In the genomic region with DNA sequence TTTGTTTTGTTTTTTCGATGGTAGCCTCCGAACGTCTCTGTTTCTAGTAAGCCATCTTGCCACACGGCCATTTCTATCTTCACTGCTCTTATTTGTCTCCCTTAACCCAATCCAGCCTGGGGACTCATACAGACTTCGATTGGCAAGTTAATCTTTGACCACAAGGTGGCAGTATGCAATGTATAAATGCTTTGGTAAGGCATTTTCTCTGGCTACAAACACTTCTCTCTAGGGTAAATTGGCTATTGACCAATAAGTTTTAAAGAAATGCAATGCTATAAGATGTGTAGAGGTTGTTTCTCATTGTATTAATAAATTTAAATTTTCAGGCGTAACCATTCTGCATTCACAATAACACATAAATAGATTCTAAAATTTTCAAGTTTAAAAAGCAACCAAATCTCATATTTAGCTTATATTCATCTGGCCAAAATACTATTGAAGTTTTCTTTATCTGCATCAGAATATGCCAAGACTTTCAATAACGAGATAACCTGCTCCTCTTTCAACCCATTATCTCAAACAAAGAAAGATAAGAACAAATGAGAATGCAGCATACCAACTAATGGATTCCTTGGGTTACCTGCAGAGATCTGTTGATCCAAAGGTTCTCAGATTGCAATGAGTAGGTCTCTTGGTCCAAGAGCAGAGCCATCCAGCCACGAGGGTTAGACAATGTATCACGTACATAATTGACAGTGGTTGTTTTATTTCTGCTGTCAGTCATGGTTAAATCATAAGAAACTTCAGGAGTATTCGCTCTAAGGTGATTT, we compare ENCODE assay signal across 8 cellular contexts.
DNase-seq lines count a peak whose midpoint lies in the region; ATAC-seq and TF ChIP-seq lines count a peak whose summit lies in the region.

No MANE protein-coding gene starts in this region.

- DNase-seq in AG09309 (ENCODE audit: low read depth) = peak; percentile 10
- DNase-seq in GM04504 (ENCODE audit: low read depth) = peak; percentile 11
- DNase-seq in NCI-H2171 (lab: John Stamatoyannopoulos, UW) = peak; percentile 17
- peak; percentile 3 for DNase-seq in activated T-helper 1 cell treated with anti-CD3 and anti-CD28 coated beads, Interleukin-12 subunit alpha, Interleukin-12 subunit beta, Interleukin-2, Interleukin-4 antibody, amounts not matched to agents 30 ng/mL and 10 ng/mL and 1 ng/mL, durations not matched to agents 14 hours and 24 hours and 36 hours (ENCODE audit: low spot score)
- DNase-seq in tibial artery = no peak
- no peak for DNase-seq in activated T-cell treated with anti-CD3 and anti-CD28 coated beads, Interleukin-2, amount 50 U/mL, for 1 hour

- ATAC-seq in HG02759 (IDR thresholded peaks at IDR 0.05; ENCODE audit: unreplicated experiment) = peak; percentile 80

- H3K27me3 ChIP-seq in iPS-15b (ENCODE audit: control insufficient read depth, insufficient read depth, low read length) (no peaks in the 10 kb centered on the region), tibial artery (peaks cover 0 to 8% of the 10 kb centered on the region in 2 donors)

- H3K4me3 ChIP-seq in AG09309 (ENCODE audit: control insufficient read depth, low read depth, low read length) = no peak overlapping the region
- peak overlapping the region; percentile 30 for H3K4me3 ChIP-seq in iPS-15b (ENCODE audit: low read depth, low read length)
- H3K4me3 ChIP-seq in tibial artery = no peak overlapping the region

- H3K9ac ChIP-seq in iPS-15b (ENCODE audit: low read depth, low read length) = peak overlapping the region; percentile 20

- H3K4me1 Mint-ChIP-seq in activated T-helper 1 cell treated with anti-CD3 and anti-CD28 coated beads, Interleukin-12 subunit alpha, Interleukin-12 subunit beta, Interleukin-2, Interleukin-4 antibody, amounts not matched to agents 30 ng/mL and 10 ng/mL and 1 ng/mL, durations not matched to agents 14 hours and 24 hours and 36 hours (ENCODE audit: low read depth) = no peaks in the 10 kb centered on the region

- no peaks in the 10 kb centered on the region for H3K27me3 Mint-ChIP-seq in activated T-helper 1 cell treated with anti-CD3 and anti-CD28 coated beads, Interleukin-12 subunit alpha, Interleukin-12 subunit beta, Interleukin-2, Interleukin-4 antibody, amounts not matched to agents 30 ng/mL and 10 ng/mL and 1 ng/mL, durations not matched to agents 14 hours and 24 hours and 36 hours (ENCODE audit: insufficient read depth)

- H3K4me1 ChIP-seq in iPS-15b (ENCODE audit: control insufficient read depth, insufficient read depth, low read length) (no peaks in the 10 kb centered on the region), tibial artery (peaks cover 0 to 5% (median 0%) of the 10 kb centered on the region in 4 donors)

- no peaks in the 10 kb centered on the region for H3K36me3 Mint-ChIP-seq in activated T-helper 1 cell treated with anti-CD3 and anti-CD28 coated beads, Interleukin-12 subunit alpha, Interleukin-12 subunit beta, Interleukin-2, Interleukin-4 antibody, amounts not matched to agents 30 ng/mL and 10 ng/mL and 1 ng/mL, durations not matched to agents 14 hours and 24 hours and 36 hours (ENCODE audit: low read depth)

- H3K9me3 Mint-ChIP-seq in activated T-helper 1 cell treated with anti-CD3 and anti-CD28 coated beads, Interleukin-12 subunit alpha, Interleukin-12 subunit beta, Interleukin-2, Interleukin-4 antibody, amounts not matched to agents 30 ng/mL and 10 ng/mL and 1 ng/mL, durations not matched to agents 14 hours and 24 hours and 36 hours = no peaks in the 10 kb centered on the region

- H3K27ac Mint-ChIP-seq in activated T-helper 1 cell treated with anti-CD3 and anti-CD28 coated beads, Interleukin-12 subunit alpha, Interleukin-12 subunit beta, Interleukin-2, Interleukin-4 antibody, amounts not matched to agents 30 ng/mL and 10 ng/mL and 1 ng/mL, durations not matched to agents 14 hours and 24 hours and 36 hours = no peak overlapping the region

- TF ChIP-seq CTCF in AG09309 (IDR thresholded peaks at IDR 0.05; ENCODE audit: control insufficient read depth, insufficient read depth, low read depth, low read length, missing control alignments) (peak; percentile 61), tibial artery (IDR thresholded peaks at IDR 0.05) (peak; percentile 45 to 48)

- no peak overlapping the region for H3K4me3 Mint-ChIP-seq in activated T-helper 1 cell treated with anti-CD3 and anti-CD28 coated beads, Interleukin-12 subunit alpha, Interleukin-12 subunit beta, Interleukin-2, Interleukin-4 antibody, amounts not matched to agents 30 ng/mL and 10 ng/mL and 1 ng/mL, durations not matched to agents 14 hours and 24 hours and 36 hours

- H3K36me3 ChIP-seq in iPS-15b (ENCODE audit: control insufficient read depth, insufficient read depth, low read length) (no peaks in the 10 kb centered on the region), tibial artery (no peaks in the 10 kb centered on the region)

- no peak overlapping the region for H3K27ac ChIP-seq in tibial artery

- intact Hi-C loops in activated T-helper 1 cell treated with anti-CD3 and anti-CD28 coated beads, Interleukin-12 subunit alpha, Interleukin-12 subunit beta, Interleukin-2, Interleukin-4 antibody, amounts not matched to agents 30 ng/mL and 10 ng/mL and 1 ng/mL, durations not matched to agents 14 hours and 24 hours and 36 hours (cut with micrococcal nuclease) = loop anchor here (1.0 kb wide), 3 partner anchors 104 to 194 kb away; no protein-coding TSS in a partner anchor
- intact Hi-C loops in tibial artery (cut with DNase I; ENCODE audit: low total_unique reads) = loop anchor here (5.0 kb wide), 1 partner anchor 167 kb away; no protein-coding TSS in a partner anchor

- H3K9me3 ChIP-seq in iPS-15b (ENCODE audit: control insufficient read depth, insufficient read depth, low read length) = no peaks in the 10 kb centered on the region
- no peaks in the 10 kb centered on the region for H3K9me3 ChIP-seq in tibial artery

Comparison
In these comparisons a context has a peak if more than half of its experiments do, and no peak if none do; other contexts are left out.
1. DNase-seq: peak in AG09309 (single experiment), GM04504 (single experiment), NCI-H2171 (single experiment) and activated T-helper 1 cell treated with anti-CD3 and anti-CD28 coated beads, Interleukin-12 subunit alpha, Interleukin-12 subunit beta, Interleukin-2, Interleukin-4 antibody, amounts not matched to agents 30 ng/mL and 10 ng/mL and 1 ng/mL, durations not matched to agents 14 hours and 24 hours and 36 hours (single experiment); none in tibial artery (0 of 2) and activated T-cell treated with anti-CD3 and anti-CD28 coated beads, Interleukin-2, amount 50 U/mL, for 1 hour (single experiment).